ENCODE assay signal across 1 cellular context in the genomic region with DNA sequence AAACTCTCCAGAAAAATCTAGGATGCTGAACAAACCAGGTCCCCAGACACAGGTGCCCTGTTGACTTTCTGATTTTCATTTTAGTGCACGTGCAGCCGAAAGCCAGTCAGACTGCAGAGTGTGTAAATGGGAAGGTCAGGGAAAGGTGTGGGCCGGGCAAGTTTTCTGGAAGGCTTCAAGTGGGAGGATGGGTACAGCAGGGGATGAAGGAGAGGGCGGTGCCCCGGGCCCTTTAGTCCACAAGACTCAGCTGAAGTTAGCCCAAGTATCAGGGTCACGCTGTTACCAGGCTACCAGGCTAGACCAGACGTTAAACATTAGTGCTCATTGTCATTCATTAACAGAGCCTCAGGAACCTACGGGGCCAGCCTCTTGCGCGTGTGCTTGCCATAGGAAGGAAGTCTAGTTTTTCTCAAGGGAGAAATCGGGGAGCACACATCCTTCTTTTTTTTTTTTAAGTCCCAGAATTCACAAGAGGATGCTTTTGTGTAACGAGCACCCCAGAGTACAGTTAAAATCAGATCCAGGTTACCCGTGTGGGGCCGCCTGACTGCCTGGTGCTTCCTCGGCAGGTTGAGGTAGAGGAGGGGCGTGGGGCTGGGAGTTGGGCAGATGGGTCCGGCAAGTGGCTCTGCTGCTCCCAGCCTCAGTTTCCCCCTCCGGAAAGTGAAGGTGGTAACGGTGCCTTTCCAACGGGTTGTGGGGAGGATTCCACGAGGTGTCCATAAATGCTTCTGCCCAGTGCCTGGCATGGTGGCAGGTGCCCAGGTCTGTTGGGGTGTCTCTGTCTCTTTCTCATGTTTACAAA.
A peak's percentile ranks its signal among the peaks of the same experiment; 100 is the strongest.
TF ChIP-seq lines count a peak whose summit lies in the region.

No MANE protein-coding gene starts in this region.

TF ChIP-seq in HepG2, 621 proteins besides CTCF, POLR2A, EP300 and RAD21 (continued from another document and continues in another):
- TF ChIP-seq, protein P1, sequence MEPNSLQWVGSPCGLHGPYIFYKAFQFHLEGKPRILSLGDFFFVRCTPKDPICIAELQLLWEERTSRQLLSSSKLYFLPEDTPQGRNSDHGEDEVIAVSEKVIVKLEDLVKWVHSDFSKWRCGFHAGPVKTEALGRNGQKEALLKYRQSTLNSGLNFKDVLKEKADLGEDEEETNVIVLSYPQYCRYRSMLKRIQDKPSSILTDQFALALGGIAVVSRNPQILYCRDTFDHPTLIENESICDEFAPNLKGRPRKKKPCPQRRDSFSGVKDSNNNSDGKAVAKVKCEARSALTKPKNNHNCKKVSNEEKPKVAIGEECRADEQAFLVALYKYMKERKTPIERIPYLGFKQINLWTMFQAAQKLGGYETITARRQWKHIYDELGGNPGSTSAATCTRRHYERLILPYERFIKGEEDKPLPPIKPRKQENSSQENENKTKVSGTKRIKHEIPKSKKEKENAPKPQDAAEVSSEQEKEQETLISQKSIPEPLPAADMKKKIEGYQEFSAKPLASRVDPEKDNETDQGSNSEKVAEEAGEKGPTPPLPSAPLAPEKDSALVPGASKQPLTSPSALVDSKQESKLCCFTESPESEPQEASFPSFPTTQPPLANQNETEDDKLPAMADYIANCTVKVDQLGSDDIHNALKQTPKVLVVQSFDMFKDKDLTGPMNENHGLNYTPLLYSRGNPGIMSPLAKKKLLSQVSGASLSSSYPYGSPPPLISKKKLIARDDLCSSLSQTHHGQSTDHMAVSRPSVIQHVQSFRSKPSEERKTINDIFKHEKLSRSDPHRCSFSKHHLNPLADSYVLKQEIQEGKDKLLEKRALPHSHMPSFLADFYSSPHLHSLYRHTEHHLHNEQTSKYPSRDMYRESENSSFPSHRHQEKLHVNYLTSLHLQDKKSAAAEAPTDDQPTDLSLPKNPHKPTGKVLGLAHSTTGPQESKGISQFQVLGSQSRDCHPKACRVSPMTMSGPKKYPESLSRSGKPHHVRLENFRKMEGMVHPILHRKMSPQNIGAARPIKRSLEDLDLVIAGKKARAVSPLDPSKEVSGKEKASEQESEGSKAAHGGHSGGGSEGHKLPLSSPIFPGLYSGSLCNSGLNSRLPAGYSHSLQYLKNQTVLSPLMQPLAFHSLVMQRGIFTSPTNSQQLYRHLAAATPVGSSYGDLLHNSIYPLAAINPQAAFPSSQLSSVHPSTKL (CRISPR knock-in tag; IDR thresholded peaks at IDR 0.05) = peak; percentile 47; the same call in 1 of the 2 replicates
- TF ChIP-seq, protein P2, sequence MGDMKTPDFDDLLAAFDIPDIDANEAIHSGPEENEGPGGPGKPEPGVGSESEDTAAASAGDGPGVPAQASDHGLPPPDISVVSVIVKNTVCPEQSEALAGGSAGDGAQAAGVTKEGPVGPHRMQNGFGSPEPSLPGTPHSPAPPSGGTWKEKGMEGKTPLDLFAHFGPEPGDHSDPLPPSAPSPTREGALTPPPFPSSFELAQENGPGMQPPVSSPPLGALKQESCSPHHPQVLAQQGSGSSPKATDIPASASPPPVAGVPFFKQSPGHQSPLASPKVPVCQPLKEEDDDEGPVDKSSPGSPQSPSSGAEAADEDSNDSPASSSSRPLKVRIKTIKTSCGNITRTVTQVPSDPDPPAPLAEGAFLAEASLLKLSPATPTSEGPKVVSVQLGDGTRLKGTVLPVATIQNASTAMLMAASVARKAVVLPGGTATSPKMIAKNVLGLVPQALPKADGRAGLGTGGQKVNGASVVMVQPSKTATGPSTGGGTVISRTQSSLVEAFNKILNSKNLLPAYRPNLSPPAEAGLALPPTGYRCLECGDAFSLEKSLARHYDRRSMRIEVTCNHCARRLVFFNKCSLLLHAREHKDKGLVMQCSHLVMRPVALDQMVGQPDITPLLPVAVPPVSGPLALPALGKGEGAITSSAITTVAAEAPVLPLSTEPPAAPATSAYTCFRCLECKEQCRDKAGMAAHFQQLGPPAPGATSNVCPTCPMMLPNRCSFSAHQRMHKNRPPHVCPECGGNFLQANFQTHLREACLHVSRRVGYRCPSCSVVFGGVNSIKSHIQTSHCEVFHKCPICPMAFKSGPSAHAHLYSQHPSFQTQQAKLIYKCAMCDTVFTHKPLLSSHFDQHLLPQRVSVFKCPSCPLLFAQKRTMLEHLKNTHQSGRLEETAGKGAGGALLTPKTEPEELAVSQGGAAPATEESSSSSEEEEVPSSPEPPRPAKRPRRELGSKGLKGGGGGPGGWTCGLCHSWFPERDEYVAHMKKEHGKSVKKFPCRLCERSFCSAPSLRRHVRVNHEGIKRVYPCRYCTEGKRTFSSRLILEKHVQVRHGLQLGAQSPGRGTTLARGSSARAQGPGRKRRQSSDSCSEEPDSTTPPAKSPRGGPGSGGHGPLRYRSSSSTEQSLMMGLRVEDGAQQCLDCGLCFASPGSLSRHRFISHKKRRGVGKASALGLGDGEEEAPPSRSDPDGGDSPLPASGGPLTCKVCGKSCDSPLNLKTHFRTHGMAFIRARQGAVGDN (CRISPR knock-in tag; IDR thresholded peaks at IDR 0.05) = peak; percentile 61; the same call in 1 of the 2 replicates
- TF ChIP-seq HOXA3 (CRISPR knock-in tag; IDR thresholded peaks at IDR 0.05) (0 out of 2 replicates have a peak, but pooled peaks have one; percentile 14), ZNF251 (CRISPR knock-in tag; IDR thresholded peaks at IDR 0.05) (no peak), IRF2 (CRISPR knock-in tag; IDR thresholded peaks at IDR 0.05) (0 out of 2 replicates have a peak, but pooled peaks have one; percentile 35), GATAD2A (CRISPR knock-in tag; IDR thresholded peaks at IDR 0.05) (peak; percentile 64), RORA (CRISPR knock-in tag; IDR thresholded peaks at IDR 0.05) (no peak), ERF (CRISPR knock-in tag; IDR thresholded peaks at IDR 0.05) (0 out of 2 replicates have a peak, but pooled peaks have one; percentile 21), HNF4G (IDR thresholded peaks at IDR 0.05; ENCODE audit: borderline replicate concordance, low read depth, low read length) (peak; percentile 19; the same call in 1 of the 2 replicates), HNF4G (CRISPR knock-in tag; IDR thresholded peaks at IDR 0.05; ENCODE audit: borderline replicate concordance, low read depth) (no peak), NRL (CRISPR knock-in tag; IDR thresholded peaks at IDR 0.05; ENCODE audit: borderline replicate concordance) (0 out of 2 replicates have a peak, but pooled peaks have one; percentile 16), SNAI1 (CRISPR knock-in tag; IDR thresholded peaks at IDR 0.05; ENCODE audit: borderline replicate concordance) (no peak), ZMYM2 (CRISPR knock-in tag; IDR thresholded peaks at IDR 0.05) (peak; percentile 73; the same call in 1 of the 2 replicates), HNRNPL (IDR thresholded peaks at IDR 0.05; ENCODE audit: low read depth, low read length) (peak; percentile 85; the same call in 1 of the 2 replicates), PPARG (CRISPR knock-in tag; conservative IDR thresholded peaks at IDR 0.05) (peak; percentile 70), SP4 (CRISPR knock-in tag; IDR thresholded peaks at IDR 0.05) (no peak), ZNF607 (CRISPR knock-in tag; IDR thresholded peaks at IDR 0.05; ENCODE audit: borderline replicate concordance) (0 out of 2 replicates have a peak, but pooled peaks have one; percentile 40), BRCA1 (CRISPR knock-in tag; IDR thresholded peaks at IDR 0.05) (no peak), CCDC6 (CRISPR knock-in tag; IDR thresholded peaks at IDR 0.05) (0 out of 2 replicates have a peak, but pooled peaks have one; percentile 42), ZNF569 (CRISPR knock-in tag; IDR thresholded peaks at IDR 0.05; ENCODE audit: borderline replicate concordance) (no peak), BHLHE40 (IDR thresholded peaks at IDR 0.05; ENCODE audit: low read length) (peak; percentile 75), MIXL1 (CRISPR knock-in tag; IDR thresholded peaks at IDR 0.05) (0 out of 2 replicates have a peak, but pooled peaks have one; percentile 44)
- TF ChIP-seq, protein P3, sequence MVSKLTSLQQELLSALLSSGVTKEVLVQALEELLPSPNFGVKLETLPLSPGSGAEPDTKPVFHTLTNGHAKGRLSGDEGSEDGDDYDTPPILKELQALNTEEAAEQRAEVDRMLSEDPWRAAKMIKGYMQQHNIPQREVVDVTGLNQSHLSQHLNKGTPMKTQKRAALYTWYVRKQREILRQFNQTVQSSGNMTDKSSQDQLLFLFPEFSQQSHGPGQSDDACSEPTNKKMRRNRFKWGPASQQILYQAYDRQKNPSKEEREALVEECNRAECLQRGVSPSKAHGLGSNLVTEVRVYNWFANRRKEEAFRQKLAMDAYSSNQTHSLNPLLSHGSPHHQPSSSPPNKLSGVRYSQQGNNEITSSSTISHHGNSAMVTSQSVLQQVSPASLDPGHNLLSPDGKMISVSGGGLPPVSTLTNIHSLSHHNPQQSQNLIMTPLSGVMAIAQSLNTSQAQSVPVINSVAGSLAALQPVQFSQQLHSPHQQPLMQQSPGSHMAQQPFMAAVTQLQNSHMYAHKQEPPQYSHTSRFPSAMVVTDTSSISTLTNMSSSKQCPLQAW (CRISPR knock-in tag; IDR thresholded peaks at IDR 0.05) = peak; percentile 91
- TF ChIP-seq, protein P4, sequence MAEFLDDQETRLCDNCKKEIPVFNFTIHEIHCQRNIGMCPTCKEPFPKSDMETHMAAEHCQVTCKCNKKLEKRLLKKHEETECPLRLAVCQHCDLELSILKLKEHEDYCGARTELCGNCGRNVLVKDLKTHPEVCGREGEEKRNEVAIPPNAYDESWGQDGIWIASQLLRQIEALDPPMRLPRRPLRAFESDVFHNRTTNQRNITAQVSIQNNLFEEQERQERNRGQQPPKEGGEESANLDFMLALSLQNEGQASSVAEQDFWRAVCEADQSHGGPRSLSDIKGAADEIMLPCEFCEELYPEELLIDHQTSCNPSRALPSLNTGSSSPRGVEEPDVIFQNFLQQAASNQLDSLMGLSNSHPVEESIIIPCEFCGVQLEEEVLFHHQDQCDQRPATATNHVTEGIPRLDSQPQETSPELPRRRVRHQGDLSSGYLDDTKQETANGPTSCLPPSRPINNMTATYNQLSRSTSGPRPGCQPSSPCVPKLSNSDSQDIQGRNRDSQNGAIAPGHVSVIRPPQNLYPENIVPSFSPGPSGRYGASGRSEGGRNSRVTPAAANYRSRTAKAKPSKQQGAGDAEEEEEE (CRISPR knock-in tag; IDR thresholded peaks at IDR 0.05; ENCODE audit: borderline replicate concordance) = 0 out of 2 replicates have a peak, but pooled peaks have one; percentile 40
- TF ChIP-seq, protein P5, sequence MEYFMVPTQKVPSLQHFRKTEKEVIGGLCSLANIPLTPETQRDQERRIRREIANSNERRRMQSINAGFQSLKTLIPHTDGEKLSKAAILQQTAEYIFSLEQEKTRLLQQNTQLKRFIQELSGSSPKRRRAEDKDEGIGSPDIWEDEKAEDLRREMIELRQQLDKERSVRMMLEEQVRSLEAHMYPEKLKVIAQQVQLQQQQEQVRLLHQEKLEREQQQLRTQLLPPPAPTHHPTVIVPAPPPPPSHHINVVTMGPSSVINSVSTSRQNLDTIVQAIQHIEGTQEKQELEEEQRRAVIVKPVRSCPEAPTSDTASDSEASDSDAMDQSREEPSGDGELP (IDR thresholded peaks at IDR 0.05; ENCODE audit: borderline replicate concordance, low read depth) = peak; percentile 53; the same call in 1 of the 2 replicates
- TF ChIP-seq, protein P6, sequence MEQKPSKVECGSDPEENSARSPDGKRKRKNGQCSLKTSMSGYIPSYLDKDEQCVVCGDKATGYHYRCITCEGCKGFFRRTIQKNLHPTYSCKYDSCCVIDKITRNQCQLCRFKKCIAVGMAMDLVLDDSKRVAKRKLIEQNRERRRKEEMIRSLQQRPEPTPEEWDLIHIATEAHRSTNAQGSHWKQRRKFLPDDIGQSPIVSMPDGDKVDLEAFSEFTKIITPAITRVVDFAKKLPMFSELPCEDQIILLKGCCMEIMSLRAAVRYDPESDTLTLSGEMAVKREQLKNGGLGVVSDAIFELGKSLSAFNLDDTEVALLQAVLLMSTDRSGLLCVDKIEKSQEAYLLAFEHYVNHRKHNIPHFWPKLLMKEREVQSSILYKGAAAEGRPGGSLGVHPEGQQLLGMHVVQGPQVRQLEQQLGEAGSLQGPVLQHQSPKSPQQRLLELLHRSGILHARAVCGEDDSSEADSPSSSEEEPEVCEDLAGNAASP (CRISPR knock-in tag; IDR thresholded peaks at IDR 0.05; ENCODE audit: borderline replicate concordance) = 0 out of 2 replicates have a peak, but pooled peaks have one; percentile 29
- TF ChIP-seq, protein P7, sequence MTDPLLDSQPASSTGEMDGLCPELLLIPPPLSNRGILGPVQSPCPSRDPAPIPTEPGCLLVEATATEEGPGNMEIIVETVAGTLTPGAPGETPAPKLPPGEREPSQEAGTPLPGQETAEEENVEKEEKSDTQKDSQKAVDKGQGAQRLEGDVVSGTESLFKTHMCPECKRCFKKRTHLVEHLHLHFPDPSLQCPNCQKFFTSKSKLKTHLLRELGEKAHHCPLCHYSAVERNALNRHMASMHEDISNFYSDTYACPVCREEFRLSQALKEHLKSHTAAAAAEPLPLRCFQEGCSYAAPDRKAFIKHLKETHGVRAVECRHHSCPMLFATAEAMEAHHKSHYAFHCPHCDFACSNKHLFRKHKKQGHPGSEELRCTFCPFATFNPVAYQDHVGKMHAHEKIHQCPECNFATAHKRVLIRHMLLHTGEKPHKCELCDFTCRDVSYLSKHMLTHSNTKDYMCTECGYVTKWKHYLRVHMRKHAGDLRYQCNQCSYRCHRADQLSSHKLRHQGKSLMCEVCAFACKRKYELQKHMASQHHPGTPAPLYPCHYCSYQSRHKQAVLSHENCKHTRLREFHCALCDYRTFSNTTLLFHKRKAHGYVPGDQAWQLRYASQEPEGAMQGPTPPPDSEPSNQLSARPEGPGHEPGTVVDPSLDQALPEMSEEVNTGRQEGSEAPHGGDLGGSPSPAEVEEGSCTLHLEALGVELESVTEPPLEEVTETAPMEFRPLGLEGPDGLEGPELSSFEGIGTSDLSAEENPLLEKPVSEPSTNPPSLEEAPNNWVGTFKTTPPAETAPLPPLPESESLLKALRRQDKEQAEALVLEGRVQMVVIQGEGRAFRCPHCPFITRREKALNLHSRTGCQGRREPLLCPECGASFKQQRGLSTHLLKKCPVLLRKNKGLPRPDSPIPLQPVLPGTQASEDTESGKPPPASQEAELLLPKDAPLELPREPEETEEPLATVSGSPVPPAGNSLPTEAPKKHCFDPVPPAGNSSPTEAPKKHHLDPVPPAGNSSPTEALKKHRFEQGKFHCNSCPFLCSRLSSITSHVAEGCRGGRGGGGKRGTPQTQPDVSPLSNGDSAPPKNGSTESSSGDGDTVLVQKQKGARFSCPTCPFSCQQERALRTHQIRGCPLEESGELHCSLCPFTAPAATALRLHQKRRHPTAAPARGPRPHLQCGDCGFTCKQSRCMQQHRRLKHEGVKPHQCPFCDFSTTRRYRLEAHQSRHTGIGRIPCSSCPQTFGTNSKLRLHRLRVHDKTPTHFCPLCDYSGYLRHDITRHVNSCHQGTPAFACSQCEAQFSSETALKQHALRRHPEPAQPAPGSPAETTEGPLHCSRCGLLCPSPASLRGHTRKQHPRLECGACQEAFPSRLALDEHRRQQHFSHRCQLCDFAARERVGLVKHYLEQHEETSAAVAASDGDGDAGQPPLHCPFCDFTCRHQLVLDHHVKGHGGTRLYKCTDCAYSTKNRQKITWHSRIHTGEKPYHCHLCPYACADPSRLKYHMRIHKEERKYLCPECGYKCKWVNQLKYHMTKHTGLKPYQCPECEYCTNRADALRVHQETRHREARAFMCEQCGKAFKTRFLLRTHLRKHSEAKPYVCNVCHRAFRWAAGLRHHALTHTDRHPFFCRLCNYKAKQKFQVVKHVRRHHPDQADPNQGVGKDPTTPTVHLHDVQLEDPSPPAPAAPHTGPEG (CRISPR knock-in tag; IDR thresholded peaks at IDR 0.05) = peak; percentile 38; the same call in 1 of the 2 replicates
